Comparison of ENCODE assay signal across 9 cellular contexts in genomic region chr4:99447079-99447478, GRCh38. TPM values are rescaled to one million over a fixed set of nuclear protein-coding genes. Genes with fewer than 3 reads are reported as not detected.
A peak's percentile ranks its signal among the peaks of the same experiment; 100 is the strongest.
DNase-seq lines count a peak whose midpoint lies in the region; ATAC-seq, FAIRE-seq and TF ChIP-seq lines count a peak whose summit lies in the region.
"Had no signal": no experiment of that assay in that cellular context is flagged by ENCODE, and none has a peak within 500 bp of the region (broad histone marks: within the 10 kb centered on the region; RNA-seq: fewer than 3 reads in every experiment).

No MANE protein-coding gene starts in this region.

- TF ChIP-seq RAD21 in GM12878 (IDR thresholded peaks at IDR 0.05; ENCODE audit: insufficient read depth, low read depth, low read length): no peak

- H3K36me3 Mint-ChIP-seq in T-helper 17 cell (ENCODE audit: low read depth): no peaks in the 10 kb centered on the region

- H3K9me3 ChIP-seq in GM12878 (replicated peaks; ENCODE audit: control insufficient read depth, insufficient read depth, low read length) (no peaks in the 10 kb centered on the region; the same call in 2 of the 3 replicates), T-helper 17 cell (ENCODE audit: control insufficient read depth, low read length, poor library complexity, severe bottlenecking) (no peaks in the 10 kb centered on the region), heart right ventricle (peaks cover 0 to 28% (median 3%) of the 10 kb centered on the region in 11 donors)

- TF ChIP-seq POLR2A in GM12878 (IDR thresholded peaks at IDR 0.05; ENCODE audit: low read depth, low read length): no peak

- H3K79me2 ChIP-seq in GM12878 (ENCODE audit: control insufficient read depth, insufficient read depth, low read length): no peaks in the 10 kb centered on the region

- no peak overlapping the region for H3K4me2 ChIP-seq in GM12878 (ENCODE audit: control insufficient read depth, insufficient read depth)

- H3K27me3 Mint-ChIP-seq in T-helper 17 cell: no peaks in the 10 kb centered on the region

- intact Hi-C loops in GM12878 (cut with micrococcal nuclease; ENCODE audit: unreplicated experiment): no loop called here
- intact Hi-C loops in heart right ventricle (cut with DNase I): no loop called here

- POLR2A ChIA-PET in GM12878 (lab: Charles Lee): no interaction called here

- no peaks in the 10 kb centered on the region for H4K20me1 ChIP-seq in GM12878 (ENCODE audit: control insufficient read depth, insufficient read depth)

- H3K4me1 Mint-ChIP-seq in T-helper 17 cell: no peaks in the 10 kb centered on the region

- H3K36me3 ChIP-seq in GM12878 (ENCODE audit: control insufficient read depth in 2 of 2, insufficient read depth in 2 of 2, low read length in 1 of 2): no peaks in the 10 kb centered on the region
- no peaks in the 10 kb centered on the region for H3K36me3 ChIP-seq in heart right ventricle

- peak; percentile 64 for FAIRE-seq in GM12878 (lab: Jason Lieb, UNC)

- no peak overlapping the region for H3K4me3 Mint-ChIP-seq in T-helper 17 cell

- DNase-seq in CD1c-positive myeloid dendritic cell (ENCODE audit: extremely low spot score) (peak; percentile 34), GM12878 (ENCODE audit: low read depth, low spot score) (peak; percentile 34), pons (ENCODE audit: low spot score) (peak; percentile 26), middle frontal gyrus (ENCODE audit: extremely low spot score, low spot score) (no peak), T-helper 17 cell (no peak), heart right ventricle (no peak)

- in situ Hi-C loops in GM12878 (cut with MboI): no loop called here

- TF ChIP-seq CTCF in GM12878 (IDR thresholded peaks at IDR 0.05 in 2 of 3, conservative IDR thresholded peaks at IDR 0.05 in 1 of 3; ENCODE audit: control insufficient read depth in 2 of 3, extremely low read depth in 1 of 3, insufficient read depth in 1 of 3, low read depth in 3 of 3, low read length in 3 of 3) (no peak), heart right ventricle (IDR thresholded peaks at IDR 0.05) (no peak)

- H3K9ac ChIP-seq in GM12878 (ENCODE audit: control insufficient read depth, insufficient read depth, low read length): no peak overlapping the region

- peak; percentile 96 for ATAC-seq in GM19467 (IDR thresholded peaks at IDR 0.05; ENCODE audit: unreplicated experiment)
- peak; percentile 95 for ATAC-seq in HG03442 (IDR thresholded peaks at IDR 0.05; ENCODE audit: unreplicated experiment)
- peak; percentile 77 for ATAC-seq in GM12878
- ATAC-seq in T-helper 17 cell: no peak
- no peak for ATAC-seq in heart right ventricle

- H3K27me3 ChIP-seq in GM12878 (replicated peaks in 1 of 2; ENCODE audit: control insufficient read depth in 2 of 2, insufficient read depth in 2 of 2, low read length in 1 of 2) (no peaks in the 10 kb centered on the region), heart right ventricle (no peaks in the 10 kb centered on the region)

- BruUV-seq in GM12878 (replicated peaks; lab: Mats Ljungman, UMichigan): no TSS peak

- no peak overlapping the region for H3K27ac Mint-ChIP-seq in T-helper 17 cell

- SMC1A ChIA-PET in GM12878 (lab: Charles Lee; ENCODE audit: uncharacterized antibody, unreplicated experiment): no interaction called here

- CTCF ChIA-PET in GM12878 (lab: Yijun Ruan, JAX): interaction anchor here (1.1 kb wide), 1 partner anchor 361 kb away, joined by 4 read pairs; no protein-coding TSS in a partner anchor

- H3K4me3 ChIP-seq in GM12878 (no peak overlapping the region), heart right ventricle (no peak overlapping the region)

- 0% methylated on average over 3 of the region's 3 CpGs for WGBS in GM12878 (ENCODE audit: insufficient coverage, insufficient replicate concordance, low lambda C conversion rate, missing lambda C conversion rate)
- WGBS in heart right ventricle, 2 donors: 28 to 40% methylated on average over 3 of the region's 3 CpGs

- H2AFZ ChIP-seq in GM12878 (ENCODE audit: control insufficient read depth, low read depth, low read length): no peak overlapping the region

- no peak overlapping the region for H3K27ac ChIP-seq in GM12878 (ENCODE audit: control insufficient read depth, insufficient read depth)
- H3K27ac ChIP-seq in heart right ventricle: no peak overlapping the region

- no peak for TF ChIP-seq EP300 in GM12878 (IDR thresholded peaks at IDR 0.05; ENCODE audit: borderline replicate concordance in 1 of 2, control insufficient read depth in 1 of 2, low read depth in 2 of 2, low read length in 2 of 2)

- H3K4me1 ChIP-seq in GM12878 (ENCODE audit: control insufficient read depth, insufficient read depth, low read length): no peaks in the 10 kb centered on the region
- no peaks in the 10 kb centered on the region for H3K4me1 ChIP-seq in heart right ventricle

- RAD21 ChIA-PET in GM12878 (lab: Charles Lee; ENCODE audit: unreplicated experiment): no interaction called here

TF ChIP-seq in GM12878, 131 proteins besides CTCF, POLR2A, EP300 and RAD21:
- TF ChIP-seq NRF1 (conservative IDR thresholded peaks at IDR 0.05; ENCODE audit: low read depth, low read length) (no peak), IKZF2 (IDR thresholded peaks at IDR 0.05) (peak; percentile 56 to 69; a peak in 3 of 4 replicates), JUNB (IDR thresholded peaks at IDR 0.05) (peak; percentile 47), SPI1 (IDR thresholded peaks at IDR 0.05; ENCODE audit: borderline replicate concordance, insufficient read depth, low read depth, low read length) (peak; percentile 34; the same call in 1 of the 2 replicates), RUNX3 (IDR thresholded peaks at IDR 0.05; ENCODE audit: low read length) (0 out of 2 replicates have a peak, but pooled peaks have one; percentile 11), WRNIP1 (IDR thresholded peaks at IDR 0.05; ENCODE audit: borderline replicate concordance, low read depth, low read length) (no peak), IKZF1 (conservative IDR thresholded peaks at IDR 0.05) (peak; percentile 34; the same call in 1 of the 2 replicates)

RNA-seq across cellular contexts. Expression of gene ADH7, which starts 11.9 kb away (rescaled TPM):
- total RNA-seq in GM12878 (2013; cell fraction: nucleolus; rRNA removed): not detected in 2 replicates
- not detected in 2 replicates for total RNA-seq in GM12878 (2014; rRNA removed)
- total RNA-seq in GM12878 (2014; rRNA removed; fragmentation: Illumina TruSeq; extraction: Trizol): not detected in 2 replicates
- not detected in 2 replicates for total RNA-seq in GM12878 (2021)
- polyA plus RNA-seq in GM12878 (2011; ENCODE audit: low read depth): not detected
- not detected in 2 replicates for polyA plus RNA-seq in GM12878 (2011; rRNA removed)
- polyA plus RNA-seq in GM12878 (2011; cell fraction: cytosol; rRNA removed): not detected in 2 replicates
- polyA plus RNA-seq in GM12878 (2011; cell fraction: nucleus; rRNA removed): not detected in 2 replicates
- polyA plus RNA-seq in GM12878 (2012): not detected in 2 replicates
- not detected in 2 replicates for polyA plus RNA-seq in GM12878 (2014; fragmentation: Illumina TruSeq; extraction: Trizol)
- not detected for polyA plus RNA-seq in GM12878 (2014; fragmentation: Nextera tagmentation; extraction: Ambion mirVana)
- not detected in 2 replicates for polyA plus RNA-seq in GM12878 (2014; rRNA removed)
- not detected for polyA plus RNA-seq in GM12878 (2016; fragmentation: Nextera tagmentation; extraction: Ambion mirVana)
- not detected in 2 replicates for polyA minus RNA-seq in GM12878 (2011; rRNA and poly(A)+ RNA removed)
- polyA minus RNA-seq in GM12878 (2011; cell fraction: cytosol; rRNA and poly(A)+ RNA removed): not detected in 2 replicates
- not detected in 2 replicates for polyA minus RNA-seq in GM12878 (2011; cell fraction: nucleus; rRNA and poly(A)+ RNA removed)
- not detected for total RNA-seq in T-helper 17 cell
- total RNA-seq in heart right ventricle: not detected
- under 1 TPM in 1 of 2 donors, not detected in 1; 0.04 TPM for polyA plus RNA-seq in heart right ventricle
- total RNA-seq: subcutaneous adipose tissue had no signal

Comparison
In these comparisons a context has a peak if more than half of its experiments do, and no peak if none do; other contexts are left out.
1. DNase-seq: peak in CD1c-positive myeloid dendritic cell (single experiment), GM12878 (single experiment) and pons (single experiment); none in middle frontal gyrus (single experiment), T-helper 17 cell (0 of 3) and heart right ventricle (0 of 2).
2. ATAC-seq: peak in GM19467 (single experiment), HG03442 (single experiment) and GM12878 (single experiment); none in T-helper 17 cell (single experiment) and heart right ventricle (0 of 8).